1 cellular context compared by ENCODE assay signal in the genomic region with DNA sequence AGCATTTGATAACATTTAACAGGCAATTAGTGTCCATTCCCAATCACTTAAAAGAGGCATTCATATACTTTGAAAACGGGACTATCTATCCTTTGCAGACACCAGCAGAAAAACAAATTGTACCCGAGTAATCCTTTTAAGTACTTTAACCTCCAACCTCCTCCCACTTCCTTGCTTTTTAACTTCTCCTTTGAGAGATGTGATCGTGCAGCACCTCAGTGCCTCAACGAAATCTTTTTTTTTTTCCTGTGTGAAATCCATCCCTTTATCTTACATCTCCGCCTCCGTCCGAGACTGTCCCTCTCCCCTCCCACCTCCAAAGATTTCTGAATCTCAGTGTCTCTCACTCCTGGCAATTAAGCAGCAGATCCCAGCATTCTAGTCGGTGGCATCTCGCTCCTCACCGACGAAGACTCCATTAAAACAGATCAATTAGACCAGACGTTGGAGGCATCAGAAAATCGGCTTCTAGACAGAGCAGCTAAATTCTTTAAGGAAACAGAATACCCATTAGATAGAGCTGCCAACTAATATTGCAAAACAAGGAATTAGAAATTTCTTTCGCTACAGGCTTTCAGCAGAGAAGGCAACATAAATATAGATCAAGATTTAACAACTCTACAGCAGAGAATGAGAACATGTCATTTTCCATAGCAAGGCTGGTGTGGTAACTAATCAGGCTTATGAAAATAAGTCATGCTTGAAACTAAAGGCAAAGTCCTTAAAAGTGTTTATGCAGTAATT.
TF ChIP-seq lines count a peak whose summit lies in the region.

No MANE protein-coding gene starts in this region.

TF ChIP-seq in GM23338, 12 proteins besides CTCF, POLR2A, EP300 and RAD21 (continued from another document):
- TF ChIP-seq, protein P1, sequence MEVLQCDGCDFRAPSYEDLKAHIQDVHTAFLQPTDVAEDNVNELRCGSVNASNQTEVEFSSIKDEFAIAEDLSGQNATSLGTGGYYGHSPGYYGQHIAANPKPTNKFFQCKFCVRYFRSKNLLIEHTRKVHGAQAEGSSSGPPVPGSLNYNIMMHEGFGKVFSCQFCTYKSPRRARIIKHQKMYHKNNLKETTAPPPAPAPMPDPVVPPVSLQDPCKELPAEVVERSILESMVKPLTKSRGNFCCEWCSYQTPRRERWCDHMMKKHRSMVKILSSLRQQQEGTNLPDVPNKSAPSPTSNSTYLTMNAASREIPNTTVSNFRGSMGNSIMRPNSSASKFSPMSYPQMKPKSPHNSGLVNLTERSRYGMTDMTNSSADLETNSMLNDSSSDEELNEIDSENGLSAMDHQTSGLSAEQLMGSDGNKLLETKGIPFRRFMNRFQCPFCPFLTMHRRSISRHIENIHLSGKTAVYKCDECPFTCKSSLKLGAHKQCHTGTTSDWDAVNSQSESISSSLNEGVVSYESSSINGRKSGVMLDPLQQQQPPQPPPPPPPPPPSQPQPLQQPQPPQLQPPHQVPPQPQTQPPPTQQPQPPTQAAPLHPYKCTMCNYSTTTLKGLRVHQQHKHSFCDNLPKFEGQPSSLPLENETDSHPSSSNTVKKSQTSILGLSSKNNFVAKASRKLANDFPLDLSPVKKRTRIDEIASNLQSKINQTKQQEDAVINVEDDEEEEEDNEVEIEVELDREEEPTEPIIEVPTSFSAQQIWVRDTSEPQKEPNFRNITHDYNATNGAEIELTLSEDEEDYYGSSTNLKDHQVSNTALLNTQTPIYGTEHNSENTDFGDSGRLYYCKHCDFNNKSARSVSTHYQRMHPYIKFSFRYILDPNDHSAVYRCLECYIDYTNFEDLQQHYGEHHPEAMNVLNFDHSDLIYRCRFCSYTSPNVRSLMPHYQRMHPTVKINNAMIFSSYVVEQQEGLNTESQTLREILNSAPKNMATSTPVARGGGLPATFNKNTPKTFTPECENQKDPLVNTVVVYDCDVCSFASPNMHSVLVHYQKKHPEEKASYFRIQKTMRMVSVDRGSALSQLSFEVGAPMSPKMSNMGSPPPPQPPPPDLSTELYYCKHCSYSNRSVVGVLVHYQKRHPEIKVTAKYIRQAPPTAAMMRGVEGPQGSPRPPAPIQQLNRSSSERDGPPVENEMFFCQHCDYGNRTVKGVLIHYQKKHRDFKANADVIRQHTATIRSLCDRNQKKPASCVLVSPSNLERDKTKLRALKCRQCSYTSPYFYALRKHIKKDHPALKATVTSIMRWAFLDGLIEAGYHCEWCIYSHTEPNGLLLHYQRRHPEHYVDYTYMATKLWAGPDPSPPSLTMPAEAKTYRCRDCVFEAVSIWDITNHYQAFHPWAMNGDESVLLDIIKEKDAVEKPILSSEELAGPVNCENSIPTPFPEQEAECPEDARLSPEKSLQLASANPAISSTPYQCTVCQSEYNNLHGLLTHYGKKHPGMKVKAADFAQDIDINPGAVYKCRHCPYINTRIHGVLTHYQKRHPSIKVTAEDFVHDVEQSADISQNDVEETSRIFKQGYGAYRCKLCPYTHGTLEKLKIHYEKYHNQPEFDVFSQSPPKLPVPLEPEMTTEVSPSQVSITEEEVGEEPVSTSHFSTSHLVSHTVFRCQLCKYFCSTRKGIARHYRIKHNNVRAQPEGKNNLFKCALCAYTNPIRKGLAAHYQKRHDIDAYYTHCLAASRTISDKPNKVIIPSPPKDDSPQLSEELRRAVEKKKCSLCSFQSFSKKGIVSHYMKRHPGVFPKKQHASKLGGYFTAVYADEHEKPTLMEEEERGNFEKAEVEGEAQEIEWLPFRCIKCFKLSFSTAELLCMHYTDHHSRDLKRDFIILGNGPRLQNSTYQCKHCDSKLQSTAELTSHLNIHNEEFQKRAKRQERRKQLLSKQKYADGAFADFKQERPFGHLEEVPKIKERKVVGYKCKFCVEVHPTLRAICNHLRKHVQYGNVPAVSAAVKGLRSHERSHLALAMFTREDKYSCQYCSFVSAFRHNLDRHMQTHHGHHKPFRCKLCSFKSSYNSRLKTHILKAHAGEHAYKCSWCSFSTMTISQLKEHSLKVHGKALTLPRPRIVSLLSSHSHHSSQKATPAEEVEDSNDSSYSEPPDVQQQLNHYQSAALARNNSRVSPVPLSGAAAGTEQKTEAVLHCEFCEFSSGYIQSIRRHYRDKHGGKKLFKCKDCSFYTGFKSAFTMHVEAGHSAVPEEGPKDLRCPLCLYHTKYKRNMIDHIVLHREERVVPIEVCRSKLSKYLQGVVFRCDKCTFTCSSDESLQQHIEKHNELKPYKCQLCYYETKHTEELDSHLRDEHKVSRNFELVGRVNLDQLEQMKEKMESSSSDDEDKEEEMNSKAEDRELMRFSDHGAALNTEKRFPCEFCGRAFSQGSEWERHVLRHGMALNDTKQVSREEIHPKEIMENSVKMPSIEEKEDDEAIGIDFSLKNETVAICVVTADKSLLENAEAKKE (CRISPR knock-in tag; IDR thresholded peaks at IDR 0.05): no peak
- no peak for TF ChIP-seq STAT1 (IDR thresholded peaks at IDR 0.05; ENCODE audit: unreplicated experiment)
- TF ChIP-seq CREB1 (CRISPR knock-in tag; IDR thresholded peaks at IDR 0.05; ENCODE audit: low read depth): no peak
- no peak for TF ChIP-seq ZNF114 (CRISPR knock-in tag; IDR thresholded peaks at IDR 0.05)
- TF ChIP-seq, protein P2, sequence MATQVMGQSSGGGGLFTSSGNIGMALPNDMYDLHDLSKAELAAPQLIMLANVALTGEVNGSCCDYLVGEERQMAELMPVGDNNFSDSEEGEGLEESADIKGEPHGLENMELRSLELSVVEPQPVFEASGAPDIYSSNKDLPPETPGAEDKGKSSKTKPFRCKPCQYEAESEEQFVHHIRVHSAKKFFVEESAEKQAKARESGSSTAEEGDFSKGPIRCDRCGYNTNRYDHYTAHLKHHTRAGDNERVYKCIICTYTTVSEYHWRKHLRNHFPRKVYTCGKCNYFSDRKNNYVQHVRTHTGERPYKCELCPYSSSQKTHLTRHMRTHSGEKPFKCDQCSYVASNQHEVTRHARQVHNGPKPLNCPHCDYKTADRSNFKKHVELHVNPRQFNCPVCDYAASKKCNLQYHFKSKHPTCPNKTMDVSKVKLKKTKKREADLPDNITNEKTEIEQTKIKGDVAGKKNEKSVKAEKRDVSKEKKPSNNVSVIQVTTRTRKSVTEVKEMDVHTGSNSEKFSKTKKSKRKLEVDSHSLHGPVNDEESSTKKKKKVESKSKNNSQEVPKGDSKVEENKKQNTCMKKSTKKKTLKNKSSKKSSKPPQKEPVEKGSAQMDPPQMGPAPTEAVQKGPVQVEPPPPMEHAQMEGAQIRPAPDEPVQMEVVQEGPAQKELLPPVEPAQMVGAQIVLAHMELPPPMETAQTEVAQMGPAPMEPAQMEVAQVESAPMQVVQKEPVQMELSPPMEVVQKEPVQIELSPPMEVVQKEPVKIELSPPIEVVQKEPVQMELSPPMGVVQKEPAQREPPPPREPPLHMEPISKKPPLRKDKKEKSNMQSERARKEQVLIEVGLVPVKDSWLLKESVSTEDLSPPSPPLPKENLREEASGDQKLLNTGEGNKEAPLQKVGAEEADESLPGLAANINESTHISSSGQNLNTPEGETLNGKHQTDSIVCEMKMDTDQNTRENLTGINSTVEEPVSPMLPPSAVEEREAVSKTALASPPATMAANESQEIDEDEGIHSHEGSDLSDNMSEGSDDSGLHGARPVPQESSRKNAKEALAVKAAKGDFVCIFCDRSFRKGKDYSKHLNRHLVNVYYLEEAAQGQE (IDR thresholded peaks at IDR 0.05; ENCODE audit: unreplicated experiment): no peak
- TF ChIP-seq ZNF331 (CRISPR knock-in tag; IDR thresholded peaks at IDR 0.05; ENCODE audit: low read depth): no peak
- TF ChIP-seq NANOG (IDR thresholded peaks at IDR 0.05; ENCODE audit: borderline replicate concordance): no peak
- TF ChIP-seq JUNB (IDR thresholded peaks at IDR 0.05; ENCODE audit: unreplicated experiment): no peak
- TF ChIP-seq POLR2AphosphoS5 (IDR thresholded peaks at IDR 0.05; ENCODE audit: low read depth): no peak
- TF ChIP-seq EZH2phosphoT487 (IDR thresholded peaks at IDR 0.05; ENCODE audit: unreplicated experiment): no peak
